ENCODE assay signal across 8 cellular contexts in the genomic region with DNA sequence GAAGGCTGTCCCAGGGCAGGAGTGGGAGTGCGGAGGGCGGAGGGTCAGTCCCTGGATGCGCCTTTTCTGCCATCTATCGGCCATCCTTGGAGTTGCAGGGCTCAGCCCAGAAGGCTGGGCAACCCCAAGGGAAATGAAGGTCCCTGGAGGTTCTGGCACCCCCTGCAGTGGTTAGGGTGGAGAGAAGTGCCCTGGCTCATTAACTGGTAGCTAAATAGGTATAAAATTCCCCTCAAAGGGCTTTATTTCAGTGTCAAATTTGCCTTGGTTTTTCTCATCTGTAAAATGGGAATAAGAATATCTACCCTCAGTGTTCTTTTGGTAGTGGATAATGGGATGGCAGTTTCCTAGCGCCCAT. TPM values are rescaled to one million over a fixed set of nuclear protein-coding genes. Genes with fewer than 3 reads are reported as not detected.
DNase-seq lines count a peak whose midpoint lies in the region; ATAC-seq and TF ChIP-seq lines count a peak whose summit lies in the region.

No MANE protein-coding gene starts in this region.

- ATAC-seq in GM18870 (IDR thresholded peaks at IDR 0.05; ENCODE audit: unreplicated experiment) (peak; percentile 60), omental fat pad (ENCODE audit: low FRiP score) (peak; percentile 75)

- TF ChIP-seq CTCF in AG09309 (IDR thresholded peaks at IDR 0.05; ENCODE audit: control insufficient read depth, insufficient read depth, low read depth, low read length, missing control alignments) (peak; percentile 98), RWPE1 (conservative IDR thresholded peaks at IDR 0.05; ENCODE audit: low read depth) (peak; percentile 91), foreskin fibroblast (IDR thresholded peaks at IDR 0.05; ENCODE audit: low read depth, low read length) (peak; percentile 97), omental fat pad (IDR thresholded peaks at IDR 0.05) (peak in 2 of 3 donors; percentile 76 to 95), tibial artery (IDR thresholded peaks at IDR 0.05) (peak; percentile 89 to 95)

- H3K4me1 ChIP-seq in tibial artery: no peaks in the 10 kb centered on the region

- DNase-seq in AG09309 (ENCODE audit: low read depth) (no peak), HUDEP-2 (lab: John Stamatoyannopoulos, UW; ENCODE audit: unreplicated experiment in 76 of 76) (peak in 67 of 76 experiments; percentile 14 to 83 (median 58)), RWPE1 (ENCODE audit: low spot score) (peak; percentile 76), foreskin fibroblast (peak; percentile 27 to 78), omental fat pad (ENCODE audit: low spot score) (peak; percentile 82), tibial artery (peak; percentile 63 to 82)
- peak; percentile 52 to 58 for DNase-seq in activated T-helper 1 cell treated with anti-CD3 and anti-CD28 coated beads, Interleukin-2, amount 50 U/mL, for 16 hours (ENCODE audit: low read depth in 1 of 2, low spot score in 1 of 2)

- no peaks in the 10 kb centered on the region for H3K36me3 ChIP-seq in tibial artery

- CTCF ChIA-PET in RWPE1 (lab: Yijun Ruan, JAX): interaction anchor here (0.6 to 0.9 kb wide), 4 partner anchors 32 to 74 kb away, joined by 4 to 6 read pairs (median 6); no protein-coding TSS in a partner anchor

- no peak overlapping the region for H3K4me3 ChIP-seq in AG09309 (ENCODE audit: control insufficient read depth, low read depth, low read length)
- no peak overlapping the region for H3K4me3 ChIP-seq in foreskin fibroblast (ENCODE audit: low read depth in 1 of 2, low read length in 2 of 2)
- no peak overlapping the region for H3K4me3 ChIP-seq in tibial artery

- no peaks in the 10 kb centered on the region for H3K9me3 ChIP-seq in tibial artery

- POLR2A ChIA-PET in RWPE1 (lab: Yijun Ruan, JAX; ENCODE audit: low non-redundant PET): no interaction called here

- intact Hi-C loops in tibial artery (cut with DNase I; ENCODE audit: low total_unique reads): loop anchor here (5.0 kb wide), 1 partner anchor 67 kb away; no protein-coding TSS in a partner anchor

- no peaks in the 10 kb centered on the region for H3K27me3 ChIP-seq in tibial artery

- H3K27ac ChIP-seq in RWPE1 (no peak overlapping the region), tibial artery (no peak overlapping the region)

RNA-seq across cellular contexts. Expression of a gene that starts 22.4 kb away (rescaled TPM):
- 10 to 100 TPM in 1 of 4 donors, 1 to 10 TPM in 3; 5.3 to 11.0 (median 7.7) TPM for total RNA-seq in omental fat pad

RNA-seq across cellular contexts. Expression of a gene that starts 30.4 kb away (rescaled TPM):
- 100 to 1,000 TPM; 121 to 193 (median 141) TPM for total RNA-seq in omental fat pad

RNA-seq across cellular contexts. Expression of a gene that starts 53.9 kb away (rescaled TPM):
- total RNA-seq in omental fat pad: 1 to 10 TPM in 1 of 4 donors, under 1 TPM in 2, not detected in 1; 0.31 to 1.1 (median 0.37) TPM
